ENCODE assay signal across 11 cellular contexts in the genomic region with DNA sequence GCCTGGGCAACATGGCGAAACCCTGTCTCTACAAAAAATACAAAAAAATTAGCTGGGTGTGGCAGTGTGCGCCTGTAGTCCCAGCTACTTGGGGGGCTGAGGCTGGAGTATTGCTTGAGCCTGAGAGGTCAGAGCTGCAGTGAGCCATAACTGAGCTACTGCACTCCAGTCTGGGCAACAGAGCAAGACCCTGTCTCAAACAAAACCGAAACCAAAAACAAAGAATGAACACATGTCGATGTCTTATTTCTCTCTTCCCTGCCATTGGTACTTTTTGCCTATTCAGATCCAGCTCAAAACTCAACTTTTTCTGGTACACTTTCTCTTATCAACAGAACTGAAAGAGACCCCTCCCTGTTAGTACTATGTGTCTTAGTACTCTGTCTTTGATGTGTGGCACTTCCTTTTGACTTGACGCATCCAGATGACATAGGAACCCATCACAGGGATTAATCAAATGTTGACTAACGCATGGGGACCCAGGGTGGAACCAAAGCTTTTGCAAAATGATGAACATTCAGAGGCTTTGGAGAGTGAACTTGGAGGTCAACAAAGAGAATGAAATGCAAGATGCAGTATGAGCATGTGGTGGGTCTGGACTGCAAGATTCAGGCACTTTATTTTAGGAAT. TPM values are rescaled to one million over a fixed set of nuclear protein-coding genes. Genes with fewer than 3 reads are reported as not detected.
DNase-seq lines count a peak whose midpoint lies in the region; ATAC-seq and TF ChIP-seq lines count a peak whose summit lies in the region.
"Had no signal": no experiment of that assay in that cellular context is flagged by ENCODE, and none has a peak within 500 bp of the region (broad histone marks: within the 10 kb centered on the region; RNA-seq: fewer than 3 reads in every experiment).

No MANE protein-coding gene starts in this region.

- no peaks in the 10 kb centered on the region for H3K36me3 ChIP-seq in sigmoid colon

- no peak for TF ChIP-seq EP300 in sigmoid colon (IDR thresholded peaks at IDR 0.05)

- peaks cover 0 to 81% (median 63%) of the 10 kb centered on the region in 4 donors for H3K4me1 ChIP-seq in sigmoid colon

- H3K27ac ChIP-seq in sigmoid colon (peak overlapping the region; percentile 49 to 96 (median 76)), caudate nucleus (ENCODE audit: low read depth, low read length) (no peak overlapping the region)
- H3K27ac ChIP-seq: 22Rv1, SK-N-MC had no signal

- no peak for DNase-seq in activated CD4-positive, CD25-positive, alpha-beta regulatory T cell treated with anti-CD3 and anti-CD28 coated beads, Interleukin-2, amount 50 U/mL, for 72 hours
- peak; percentile 47 for DNase-seq in sigmoid colon
- no peak for DNase-seq in NCI-H1436 treated with DMSO at 0.1 percent for 48 hours (lab: John Stamatoyannopoulos, UW)
- no peak for DNase-seq in DMS 273 treated with DMSO at 0.1 percent for 48 hours (lab: John Stamatoyannopoulos, UW)
- no peak for DNase-seq in caudate nucleus (lab: John Stamatoyannopoulos, UW)
- DNase-seq: NCI-H1092 treated with DMSO at 0.1 percent for 48 hours had no signal

- intact Hi-C loops in sigmoid colon (cut with DNase I): no loop called here

- peak; percentile 28 to 36 for ATAC-seq in activated CD4-positive, CD25-positive, alpha-beta regulatory T cell treated with anti-CD3 and anti-CD28 coated beads, Interleukin-2, amount 50 U/mL, for 24 hours
- ATAC-seq in GM21717 (IDR thresholded peaks at IDR 0.05; ENCODE audit: unreplicated experiment): peak; percentile 71
- peak; percentile 75 for ATAC-seq in activated T-helper 17 cell treated with anti-CD3 and anti-CD28 coated beads, Interleukin-2, amount 50 U/mL, for 72 hours (replicated peaks)

- TF ChIP-seq POLR2A in sigmoid colon (IDR thresholded peaks at IDR 0.05): no peak

- no peak for TF ChIP-seq CTCF in sigmoid colon (IDR thresholded peaks at IDR 0.05)

- H3K9me3 Mint-ChIP-seq in activated T-helper 17 cell treated with anti-CD3 and anti-CD28 coated beads, Interleukin-2, amount 50 U/mL, for 72 hours: no peaks in the 10 kb centered on the region

- peaks cover 6% of the 10 kb centered on the region for H3K4me1 Mint-ChIP-seq in activated T-helper 17 cell treated with anti-CD3 and anti-CD28 coated beads, Interleukin-2, amount 50 U/mL, for 72 hours

- no peak overlapping the region for H3K27ac Mint-ChIP-seq in activated T-helper 17 cell treated with anti-CD3 and anti-CD28 coated beads, Interleukin-2, amount 50 U/mL, for 72 hours

- H3K36me3 Mint-ChIP-seq in activated T-helper 17 cell treated with anti-CD3 and anti-CD28 coated beads, Interleukin-2, amount 50 U/mL, for 72 hours (ENCODE audit: low read depth): no peaks in the 10 kb centered on the region

- H3K9me3 ChIP-seq in sigmoid colon: no peaks in the 10 kb centered on the region

- peak overlapping the region; percentile 11 for H3K4me3 Mint-ChIP-seq in activated T-helper 17 cell treated with anti-CD3 and anti-CD28 coated beads, Interleukin-2, amount 50 U/mL, for 72 hours

- 73 to 80% methylated on average over 6 of the region's 6 CpGs for WGBS in sigmoid colon, 2 donors

- no peak overlapping the region for H3K4me3 ChIP-seq in sigmoid colon
- H3K4me3 ChIP-seq: SK-N-MC had no signal

- no peaks in the 10 kb centered on the region for H3K27me3 ChIP-seq in sigmoid colon

- peaks cover 27% of the 10 kb centered on the region for H3K27me3 Mint-ChIP-seq in activated T-helper 17 cell treated with anti-CD3 and anti-CD28 coated beads, Interleukin-2, amount 50 U/mL, for 72 hours

RNA-seq across cellular contexts. Expression of a gene that starts 44.8 kb away (rescaled TPM):
- under 1 TPM; 0.35 to 0.79 TPM for total RNA-seq in activated T-helper 17 cell treated with anti-CD3 and anti-CD28 coated beads, Interleukin-2, amount 50 U/mL, for 72 hours
- 100 to 1,000 TPM; 133 to 244 (median 209) TPM for total RNA-seq in sigmoid colon
- polyA plus RNA-seq in sigmoid colon: 10 to 100 TPM in 1 of 3 donors, 1 to 10 TPM in 2; 1.2 to 17.2 (median 9.0) TPM

Comparison
In these comparisons a context has a peak if more than half of its experiments do, and no peak if none do; other contexts are left out.
1. RNA of a gene that starts 44.8 kb away (total RNA-seq): 133 to 244 TPM in sigmoid colon; 0.35 to 0.79 TPM in activated T-helper 17 cell treated with anti-CD3 and anti-CD28 coated beads, Interleukin-2, amount 50 U/mL, for 72 hours; every median in the first group is over 10 times any median in the second.
2. Peak in every context shown above with its lines, with median percentiles within 50 percentile points of each other: ATAC-seq.